14 cellular contexts compared by ENCODE assay signal in genomic region chr21:45984584-45985095, GRCh38. TPM values are rescaled to one million over a fixed set of nuclear protein-coding genes. Genes with fewer than 3 reads are reported as not detected.
A peak's percentile ranks its signal among the peaks of the same experiment; 100 is the strongest.
DNase-seq lines count a peak whose midpoint lies in the region; FAIRE-seq and TF ChIP-seq lines count a peak whose summit lies in the region.
"Had no signal": no experiment of that assay in that cellular context is flagged by ENCODE, and none has a peak within 500 bp of the region (broad histone marks: within the 10 kb centered on the region; RNA-seq: fewer than 3 reads in every experiment).

No MANE protein-coding gene starts in this region.

- peak overlapping the region in 1 of 2 experiments; percentile 19 for H2BK12ac ChIP-seq in mesenchymal stem cell (ENCODE audit: low read length in 2 of 2)

- POLR2A ChIA-PET in HEK293T (lab: Yijun Ruan, JAX) = no interaction called here

- H2AFZ ChIP-seq in mesenchymal stem cell (ENCODE audit: low read depth, low read length) = no peak overlapping the region
- H2AFZ ChIP-seq: hepatocyte had no signal

- no peak overlapping the region for H3K23ac ChIP-seq in mesenchymal stem cell (ENCODE audit: low read length in 2 of 2)

- CTCF ChIA-PET in HEK293T (lab: Yijun Ruan, JAX) = no interaction called here

- 69% methylated on average over 3 of the region's 3 CpGs for WGBS in mesenchymal stem cell
- 82% methylated on average over 3 of the region's 3 CpGs for WGBS in suprapubic skin
- 55 to 65% (median 64%) methylated on average over 3 of the region's 3 CpGs for WGBS in small intestine, 3 donors

- H3K18ac ChIP-seq in mesenchymal stem cell (ENCODE audit: low read depth in 1 of 2, low read length in 2 of 2) = peak overlapping the region in 1 of 2 experiments; percentile 89

- peak overlapping the region; percentile 98 for H3K9ac ChIP-seq in mesenchymal stem cell (ENCODE audit: low read length)

- H2BK15ac ChIP-seq in mesenchymal stem cell (ENCODE audit: low read depth, poor library complexity, severe bottlenecking) = no peak overlapping the region

- H3K4ac ChIP-seq in mesenchymal stem cell (ENCODE audit: low read depth in 1 of 2, low read length in 2 of 2) = no peak overlapping the region

- H3K4me1 ChIP-seq in mesenchymal stem cell (ENCODE audit: control insufficient read depth, insufficient read depth, low read depth, low read length) (peaks cover 19% of the 10 kb centered on the region), suprapubic skin (peaks cover 17% of the 10 kb centered on the region), small intestine (ENCODE audit: control insufficient read depth in 2 of 2, insufficient read depth in 1 of 2, low read depth in 1 of 2, low read length in 1 of 2) (no peaks in the 10 kb centered on the region)

- H3K14ac ChIP-seq in mesenchymal stem cell (ENCODE audit: low read length in 2 of 2) = peak overlapping the region in 1 of 2 experiments; percentile 99

- H2AK5ac ChIP-seq in mesenchymal stem cell (ENCODE audit: low read length, severe bottlenecking) = no peak overlapping the region

- H3K27ac ChIP-seq in mesenchymal stem cell (ENCODE audit: low read length, poor library complexity, severe bottlenecking) (no peak overlapping the region), suprapubic skin (peak overlapping the region; percentile 76), small intestine (ENCODE audit: low read depth in 1 of 2, low read length in 1 of 2) (peak overlapping the region in 1 of 2 donors; percentile 60)
- H3K27ac ChIP-seq: hepatocyte, HL-60, SK-N-MC had no signal

- H3K4me2 ChIP-seq in mesenchymal stem cell (ENCODE audit: low read length, poor library complexity, severe bottlenecking) = no peak overlapping the region

- TF ChIP-seq EP300 in suprapubic skin (IDR thresholded peaks at IDR 0.05) = no peak

- DNase-seq in HEK293T (ENCODE audit: extremely low spot score) = no peak
- no peak for DNase-seq in astrocyte of the cerebellum (ENCODE audit: low read depth)
- no peak for DNase-seq in mesenchymal stem cell
- DNase-seq in suprapubic skin (ENCODE audit: low spot score in 2 of 2) = no peak
- DNase-seq in cerebellar cortex (ENCODE audit: low spot score) = no peak
- DNase-seq in NCI-H748 treated with DMSO at 0.1 percent for 48 hours (lab: John Stamatoyannopoulos, UW) = no peak
- DNase-seq in small intestine = no peak
- DNase-seq: activated CD8-positive, alpha-beta memory T cell treated with anti-CD3 and anti-CD28 coated beads, Interleukin-2, amount 50 U/mL, for 48 hours; effector CD8-positive, alpha-beta T cell; stimulated activated CD4-positive, alpha-beta T cell treated with anti-CD3 and anti-CD28 coated beads, Interleukin-4, amount 100 ng/mL, for 24 hours; stimulated activated naive CD4-positive, alpha-beta T cell treated with Interleukin-2 at 50 U/mL for 16 hours had no signal

- no peak for FAIRE-seq in small intestine (lab: Jason Lieb, UNC)

- TF ChIP-seq CTCF in astrocyte of the cerebellum (IDR thresholded peaks at IDR 0.05; ENCODE audit: low read depth, low read length, missing control alignments) = no peak
- no peak for TF ChIP-seq CTCF in suprapubic skin (IDR thresholded peaks at IDR 0.05)

- no peaks in the 10 kb centered on the region for H3K9me3 ChIP-seq in mesenchymal stem cell (ENCODE audit: control insufficient read depth, low read length)
- H3K9me3 ChIP-seq in suprapubic skin = no peaks in the 10 kb centered on the region
- H3K9me3 ChIP-seq in small intestine (ENCODE audit: control insufficient read depth, low read depth) = no peaks in the 10 kb centered on the region

- H3K27me3 ChIP-seq in mesenchymal stem cell (ENCODE audit: control insufficient read depth in 1 of 2, insufficient read depth in 1 of 2, low read length in 2 of 2) = no peaks in the 10 kb centered on the region
- no peaks in the 10 kb centered on the region for H3K27me3 ChIP-seq in suprapubic skin
- H3K27me3 ChIP-seq in small intestine (ENCODE audit: control insufficient read depth in 2 of 2, insufficient read depth in 2 of 2, low read length in 2 of 2) = no peaks in the 10 kb centered on the region
- H3K27me3 ChIP-seq: hepatocyte had no signal

- in situ Hi-C loops in astrocyte of the cerebellum (cut with HindIII; ENCODE audit: low sequenced_read_pairs) = no loop called here

- TF ChIP-seq POLR2A in suprapubic skin (IDR thresholded peaks at IDR 0.05) = no peak

- H3K4me3 ChIP-seq in astrocyte of the cerebellum (ENCODE audit: low read depth, low read length) = peak overlapping the region; percentile 96
- peak overlapping the region in 1 of 2 experiments; percentile 96 for H3K4me3 ChIP-seq in mesenchymal stem cell (ENCODE audit: insufficient read depth in 1 of 2, low read depth in 1 of 2, low read length in 2 of 2)
- no peak overlapping the region for H3K4me3 ChIP-seq in suprapubic skin
- H3K4me3 ChIP-seq in small intestine (ENCODE audit: low read depth in 1 of 2, low read length in 2 of 2) = no peak overlapping the region
- H3K4me3 ChIP-seq: hepatocyte, SK-N-MC had no signal

- H3K79me1 ChIP-seq in mesenchymal stem cell (replicated peaks; ENCODE audit: low read length, poor library complexity, severe bottlenecking) = peaks cover 21% of the 10 kb centered on the region

- peaks cover 56 to 61% of the 10 kb centered on the region in 2 experiments for H3K36me3 ChIP-seq in mesenchymal stem cell (ENCODE audit: control insufficient read depth in 1 of 2, insufficient read depth in 2 of 2, low read depth in 1 of 2, low read length in 2 of 2)
- peaks cover 33% of the 10 kb centered on the region for H3K36me3 ChIP-seq in suprapubic skin
- H3K36me3 ChIP-seq in small intestine (ENCODE audit: control insufficient read depth in 2 of 2, insufficient read depth in 2 of 2, low read length in 2 of 2) = peaks cover 0 to 3% of the 10 kb centered on the region in 2 donors

- no peak overlapping the region for H2BK5ac ChIP-seq in mesenchymal stem cell (ENCODE audit: low read depth, low read length, poor library complexity, severe bottlenecking)

- H4K91ac ChIP-seq in mesenchymal stem cell (ENCODE audit: low read length) = no peak overlapping the region

- no peak overlapping the region for H2BK120ac ChIP-seq in mesenchymal stem cell (ENCODE audit: low read depth, low read length)

- no peak overlapping the region for H4K8ac ChIP-seq in mesenchymal stem cell (ENCODE audit: low read length)

TF ChIP-seq in HEK293T, 16 proteins besides CTCF, POLR2A, EP300 and RAD21:
- TF ChIP-seq CTBP1 (IDR thresholded peaks at IDR 0.05; ENCODE audit: borderline replicate concordance) = 0 out of 2 replicates have a peak, but pooled peaks have one; percentile 8
- TF ChIP-seq NFRKB (IDR thresholded peaks at IDR 0.05) = no peak
- no peak for TF ChIP-seq ZNF384 (IDR thresholded peaks at IDR 0.05)

RNA-seq across cellular contexts. Expression of gene COL6A1, which starts 3.1 kb away (rescaled TPM):
- 2,201 TPM for polyA plus RNA-seq in mesenchymal stem cell (2013, experiment 1 of 2)
- 2,173 TPM for polyA plus RNA-seq in mesenchymal stem cell (2013, experiment 2 of 2)
- 100 to 1,000 TPM; 105 to 123 (median 109) TPM for total RNA-seq in suprapubic skin
- 10 to 100 TPM in 1 of 3 donors, 1 to 10 TPM in 2; 6.0 to 85.7 (median 9.7) TPM for polyA plus RNA-seq in small intestine
